8 cellular contexts compared by ENCODE assay signal in the genomic region with DNA sequence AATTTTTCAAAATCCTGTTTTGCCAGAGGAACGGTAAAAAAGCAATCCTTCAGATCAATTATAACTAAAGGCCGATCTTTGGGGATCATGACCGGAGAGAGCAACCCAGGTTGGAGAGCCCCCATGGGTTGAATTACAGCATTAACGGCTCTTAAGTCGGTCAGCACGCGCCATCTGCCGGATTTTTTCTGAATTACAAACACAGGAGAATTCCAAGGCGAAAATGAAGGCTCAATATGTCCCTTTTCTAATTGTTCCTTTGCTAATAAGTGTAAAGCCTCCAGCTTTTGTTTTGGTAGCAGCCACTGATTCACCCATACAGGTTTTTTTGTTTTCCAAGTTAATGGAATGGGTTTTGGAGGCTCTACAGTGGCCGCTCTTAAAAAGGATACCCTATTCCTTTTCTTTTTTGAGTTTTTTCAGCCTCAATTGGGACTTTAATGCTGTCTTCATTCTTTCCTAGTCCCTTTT. TPM values are rescaled to one million over a fixed set of nuclear protein-coding genes. Genes with fewer than 3 reads are reported as not detected.
DNase-seq lines count a peak whose midpoint lies in the region; ATAC-seq and TF ChIP-seq lines count a peak whose summit lies in the region.

No MANE protein-coding gene starts in this region.

- intact Hi-C loops in CD14-positive monocyte (cut with micrococcal nuclease) = loop anchor here in 1 of 2 donors (5.0 to 10.0 kb wide), 2 partner anchors 154 to 237 kb away; a partner anchor contains a TSS
- intact Hi-C loops in esophagus muscularis mucosa (cut with DNase I) = no loop called here
- intact Hi-C loops in testis (cut with DNase I; ENCODE audit: low total_unique reads) = no loop called here

- H3K27ac Mint-ChIP-seq in CD14-positive monocyte = peak overlapping the region in 1 of 7 donors; percentile 53
- H3K27ac Mint-ChIP-seq in activated CD8-positive, alpha-beta memory T cell treated with anti-CD3 and anti-CD28 coated beads, Interleukin-2, amount 10 ng/mL, durations not matched to agents 7 days and 5 days = no peak overlapping the region

- no peak for ATAC-seq in activated CD8-positive, alpha-beta memory T cell treated with anti-CD3 and anti-CD28 coated beads, Interleukin-2, amount 10 ng/mL, durations not matched to agents 7 days and 5 days
- ATAC-seq in GM19324 (IDR thresholded peaks at IDR 0.05; ENCODE audit: low FRiP score, unreplicated experiment) = no peak

- TF ChIP-seq POLR2A in esophagus muscularis mucosa (IDR thresholded peaks at IDR 0.05; ENCODE audit: low read depth) (no peak), testis (IDR thresholded peaks at IDR 0.05) (no peak)

- 0 out of 2 replicates have a peak overlapping the region, but pooled peaks have one; percentile 1 for H3K9ac ChIP-seq in HUES64 (ENCODE audit: low read depth, low read length)

- H3K27ac ChIP-seq in HUES64 (ENCODE audit: low read depth, low read length) (no peak overlapping the region), esophagus muscularis mucosa (replicated peaks in 1 of 4) (no peak overlapping the region), testis (peak overlapping the region in 1 of 2 donors; percentile 75)

- peak; percentile 88 for TF ChIP-seq CTCF in CD14-positive monocyte (IDR thresholded peaks at IDR 0.05)
- peak; percentile 83 to 91 (median 85) for TF ChIP-seq CTCF in esophagus muscularis mucosa (IDR thresholded peaks at IDR 0.05)
- TF ChIP-seq CTCF in testis (IDR thresholded peaks at IDR 0.05) = peak; percentile 67 to 82 (median 73)

- no peak for TF ChIP-seq EP300 in esophagus muscularis mucosa (IDR thresholded peaks at IDR 0.05)

- H3K9me3 Mint-ChIP-seq in CD14-positive monocyte = no peaks in the 10 kb centered on the region
- no peaks in the 10 kb centered on the region for H3K9me3 Mint-ChIP-seq in activated CD8-positive, alpha-beta memory T cell treated with anti-CD3 and anti-CD28 coated beads, Interleukin-2, amount 10 ng/mL, durations not matched to agents 7 days and 5 days (ENCODE audit: low read depth)

- DNase-seq in CD14-positive monocyte (ENCODE audit: low spot score) (peak; percentile 58), NOMO-1 treated with dmso at 0.1 percent for 144 hours (lab: John Stamatoyannopoulos, UW; ENCODE audit: unreplicated experiment) (peak; percentile 34), esophagus muscularis mucosa (ENCODE audit: extremely low spot score) (no peak), testis (peak; percentile 91)
- DNase-seq in activated CD8-positive, alpha-beta memory T cell treated with anti-CD3 and anti-CD28 coated beads, Interleukin-2, amount 10 ng/mL, durations not matched to agents 7 days and 5 days = peak; percentile 82

- H3K36me3 ChIP-seq in HUES64 (ENCODE audit: insufficient read depth, low read length) (no peaks in the 10 kb centered on the region), esophagus muscularis mucosa (no peaks in the 10 kb centered on the region), neuron (ENCODE audit: insufficient read depth, low read length) (no peaks in the 10 kb centered on the region), testis (ENCODE audit: low read depth, missing control alignments) (no peaks in the 10 kb centered on the region)

- H3K9me3 ChIP-seq in HUES64 (ENCODE audit: insufficient read depth, low read depth, low read length) (no peaks in the 10 kb centered on the region), esophagus muscularis mucosa (no peaks in the 10 kb centered on the region), neuron (ENCODE audit: low read length) (no peaks in the 10 kb centered on the region), testis (no peaks in the 10 kb centered on the region)

- CTCF ChIA-PET in activated CD8-positive, alpha-beta memory T cell treated with anti-CD3 and anti-CD28 coated beads, Interleukin-2, amount 10 ng/mL, durations not matched to agents 7 days and 5 days (lab: Charles Lee) = interaction anchor here (0.8 to 4.7 kb wide), 9 partner anchors 17 to 245 kb away, joined by 3 to 63 read pairs (median 4); no protein-coding TSS in a partner anchor

- H3K4me1 Mint-ChIP-seq in CD14-positive monocyte = peaks cover 28% of the 10 kb centered on the region
- H3K4me1 Mint-ChIP-seq in activated CD8-positive, alpha-beta memory T cell treated with anti-CD3 and anti-CD28 coated beads, Interleukin-2, amount 10 ng/mL, durations not matched to agents 7 days and 5 days = peaks cover 15% of the 10 kb centered on the region

- WGBS in HUES64 = 14% methylated on average over 10 of the region's 10 CpGs
- 8% methylated on average over 10 of the region's 10 CpGs for WGBS in esophagus muscularis mucosa
- 19 to 33% methylated on average over 10 of the region's 10 CpGs for WGBS in testis, 2 donors

- H3K36me3 Mint-ChIP-seq in CD14-positive monocyte = no peaks in the 10 kb centered on the region
- H3K36me3 Mint-ChIP-seq in activated CD8-positive, alpha-beta memory T cell treated with anti-CD3 and anti-CD28 coated beads, Interleukin-2, amount 10 ng/mL, durations not matched to agents 7 days and 5 days = no peaks in the 10 kb centered on the region

- peak overlapping the region; percentile 60 for H2AFZ ChIP-seq in neuron (ENCODE audit: low read depth, low read length)

- no peak overlapping the region for H3K4me3 Mint-ChIP-seq in CD14-positive monocyte
- H3K4me3 Mint-ChIP-seq in activated CD8-positive, alpha-beta memory T cell treated with anti-CD3 and anti-CD28 coated beads, Interleukin-2, amount 10 ng/mL, durations not matched to agents 7 days and 5 days = no peak overlapping the region

- H3K27me3 Mint-ChIP-seq in CD14-positive monocyte (ENCODE audit: low read depth in 3 of 3) = peaks cover 0 to 1% (median 0%) of the 10 kb centered on the region in 3 donors
- no peaks in the 10 kb centered on the region for H3K27me3 Mint-ChIP-seq in activated CD8-positive, alpha-beta memory T cell treated with anti-CD3 and anti-CD28 coated beads, Interleukin-2, amount 10 ng/mL, durations not matched to agents 7 days and 5 days

- no peak overlapping the region for H3K4me3 ChIP-seq in HUES64 (ENCODE audit: low read length)
- H3K4me3 ChIP-seq in esophagus muscularis mucosa = no peak overlapping the region
- H3K4me3 ChIP-seq in neuron (ENCODE audit: low read length) = no peak overlapping the region
- no peak overlapping the region for H3K4me3 ChIP-seq in testis

- H3K4me1 ChIP-seq in HUES64 (ENCODE audit: insufficient read depth, low read length) (peaks cover 11% of the 10 kb centered on the region; the same call in 1 of the 2 replicates), esophagus muscularis mucosa (peaks cover 9 to 12% (median 12%) of the 10 kb centered on the region in 4 donors), neuron (ENCODE audit: insufficient read depth, low read length) (no peaks in the 10 kb centered on the region), testis (peaks cover 30% of the 10 kb centered on the region)

- H3K27me3 ChIP-seq in HUES64 (ENCODE audit: insufficient read depth, low read length) (no peaks in the 10 kb centered on the region), esophagus muscularis mucosa (no peaks in the 10 kb centered on the region), neuron (ENCODE audit: insufficient read depth, low read length) (no peaks in the 10 kb centered on the region), testis (no peaks in the 10 kb centered on the region)

RNA-seq across cellular contexts. Expression of a gene that starts 16.9 kb away (rescaled TPM):
- polyA plus RNA-seq in CD14-positive monocyte = under 1 TPM; 0.55 to 0.83 TPM
- not detected for polyA plus RNA-seq in HUES64 (2013, experiment 1 of 2)
- not detected for polyA plus RNA-seq in HUES64 (2013, experiment 2 of 2)
- total RNA-seq in activated CD8-positive, alpha-beta memory T cell treated with anti-CD3 and anti-CD28 coated beads, Interleukin-2, amount 10 ng/mL, durations not matched to agents 7 days and 5 days = not detected
- under 1 TPM in 1 of 4 donors, not detected in 3; 0.50 TPM for total RNA-seq in esophagus muscularis mucosa
- total RNA-seq in testis = under 1 TPM in 1 of 2 donors, not detected in 1; 0.56 TPM
- polyA plus RNA-seq in testis (ENCODE audit: insufficient read depth, low read depth, low replicate concordance) = not detected

RNA-seq across cellular contexts. Expression of a gene that starts 19.5 kb away (rescaled TPM):
- polyA plus RNA-seq in CD14-positive monocyte = 10 to 100 TPM; 29.7 to 35.5 TPM
- 83.3 TPM for polyA plus RNA-seq in HUES64 (2013, experiment 1 of 2)
- 84.5 TPM for polyA plus RNA-seq in HUES64 (2013, experiment 2 of 2)
- 100 to 1,000 TPM in 1 of 2 experiments, 10 to 100 TPM in 1; 73.5 to 105 TPM for total RNA-seq in activated CD8-positive, alpha-beta memory T cell treated with anti-CD3 and anti-CD28 coated beads, Interleukin-2, amount 10 ng/mL, durations not matched to agents 7 days and 5 days
- total RNA-seq in esophagus muscularis mucosa = 10 to 100 TPM; 66.8 to 82.2 (median 76.9) TPM
- 10 to 100 TPM; 62.6 to 66.8 TPM for total RNA-seq in testis
- polyA plus RNA-seq in testis (ENCODE audit: insufficient read depth, low read depth, low replicate concordance) = 51.4 TPM

RNA-seq across cellular contexts. Expression of a gene that starts 30.4 kb away (rescaled TPM):
- 100 to 1,000 TPM; 237 to 295 TPM for polyA plus RNA-seq in CD14-positive monocyte
- polyA plus RNA-seq in HUES64 (2013, experiment 1 of 2) = 52.7 TPM
- 58.8 TPM for polyA plus RNA-seq in HUES64 (2013, experiment 2 of 2)
- 10 to 100 TPM; 44.1 to 56.4 TPM for total RNA-seq in activated CD8-positive, alpha-beta memory T cell treated with anti-CD3 and anti-CD28 coated beads, Interleukin-2, amount 10 ng/mL, durations not matched to agents 7 days and 5 days
- total RNA-seq in esophagus muscularis mucosa = 10 to 100 TPM; 24.5 to 39.6 (median 34.3) TPM
- total RNA-seq in testis = 10 to 100 TPM; 40.4 to 46.7 TPM
- polyA plus RNA-seq in testis (ENCODE audit: insufficient read depth, low read depth, low replicate concordance) = 74.8 TPM
